ENCODE assay signal across 8 cellular contexts in genomic region chr13:90576067-90576466, GRCh38.
"Had no signal": no experiment of that assay in that cellular context is flagged by ENCODE, and none has a peak within 500 bp of the region (broad histone marks: within the 10 kb centered on the region; RNA-seq: fewer than 3 reads in every experiment).

No MANE protein-coding gene starts in this region.

- H3K4me3 ChIP-seq: GM12878 had no signal

- ATAC-seq: GM12878 had no signal

- DNase-seq: GDM1, GF-D8 had no signal

- FAIRE-seq: G401.6, GM12878, GM12891, GM12892, GM18507, GM19239 had no signal
